ENCODE assay signal across 21 cellular contexts in genomic region chr15:101111570-101112262, GRCh38.
"Had no signal": no experiment of that assay in that cellular context is flagged by ENCODE, and none has a peak within 500 bp of the region (broad histone marks: within the 10 kb centered on the region; RNA-seq: fewer than 3 reads in every experiment).

No MANE protein-coding gene starts in this region.

- H3K36me3 Mint-ChIP-seq: activated naive CD4-positive, alpha-beta T cell treated with anti-CD3 and anti-CD28 coated beads, Interleukin-2, amount 50 U/mL, for 72 hours had no signal

- H3K9me3 Mint-ChIP-seq: activated naive CD4-positive, alpha-beta T cell treated with anti-CD3 and anti-CD28 coated beads, Interleukin-2, amount 50 U/mL, for 72 hours; activated T-helper 1 cell treated with anti-CD3 and anti-CD28 coated beads, Interleukin-12 subunit alpha, Interleukin-12 subunit beta, Interleukin-2, Interleukin-4 antibody, amounts not matched to agents 30 ng/mL and 10 ng/mL and 1 ng/mL, durations not matched to agents 14 hours and 24 hours and 36 hours; dendritic cell treated with granulocyte-macrophage colony-stimulating factor and Interleukin-4, amounts not matched to agents 40 ng/mL and 50 ng/mL, for 4 days had no signal

- H3K36me3 ChIP-seq: adrenal gland, esophagus squamous epithelium, prostate gland, right atrium auricular region, thoracic aorta, upper lobe of left lung had no signal

- H3K4me3 Mint-ChIP-seq: activated T-helper 1 cell treated with anti-CD3 and anti-CD28 coated beads, Interleukin-12 subunit alpha, Interleukin-12 subunit beta, Interleukin-2, Interleukin-4 antibody, amounts not matched to agents 30 ng/mL and 10 ng/mL and 1 ng/mL, durations not matched to agents 14 hours and 24 hours and 36 hours; dendritic cell treated with granulocyte-macrophage colony-stimulating factor and Interleukin-4, amounts not matched to agents 40 ng/mL and 50 ng/mL, for 4 days; nephron progenitor cell had no signal

- H3K4me3 ChIP-seq: adrenal gland, esophagus squamous epithelium, prostate gland, right atrium auricular region, skin epidermis, thoracic aorta, upper lobe of left lung had no signal

- H3K27ac ChIP-seq: right atrium auricular region, thoracic aorta, upper lobe of left lung, VCaP had no signal

- H3K27me3 ChIP-seq: adrenal gland, esophagus squamous epithelium, right atrium auricular region, upper lobe of left lung had no signal

- DNase-seq: activated CD4-positive, alpha-beta T cell treated with anti-CD3 and anti-CD28 coated beads for 1 hour; activated CD4-positive, alpha-beta T cell treated with anti-CD3 and anti-CD28 coated beads, Interleukin-2, amount 50 U/mL, for 4 hours; activated gamma-delta T cell treated with Interleukin-2 at 50 U/mL for 16 hours; adrenal gland; effector CD8-positive, alpha-beta T cell; esophagus squamous epithelium; left cardiac atrium; nephron progenitor cell; stimulated activated CD4-positive, alpha-beta T cell treated with anti-CD3 and anti-CD28 coated beads, Interleukin-15, amount 100 ng/mL, for 24 hours; stimulated activated CD4-positive, alpha-beta T cell treated with anti-CD3 and anti-CD28 coated beads, Interleukin-4, amount 100 ng/mL, for 1 hour; SW 1271; T-helper 2 cell; upper lobe of left lung had no signal

- ATAC-seq: activated naive CD4-positive, alpha-beta T cell treated with anti-CD3 and anti-CD28 coated beads, Interleukin-2, amount 50 U/mL, for 72 hours; left cardiac atrium had no signal

- H3K4me1 ChIP-seq: prostate gland had no signal

- H3K9me3 ChIP-seq: adrenal gland, esophagus squamous epithelium, prostate gland, right atrium auricular region, thoracic aorta, upper lobe of left lung had no signal

- H3K27ac Mint-ChIP-seq: activated naive CD4-positive, alpha-beta T cell treated with anti-CD3 and anti-CD28 coated beads, Interleukin-2, amount 50 U/mL, for 72 hours; activated T-helper 1 cell treated with anti-CD3 and anti-CD28 coated beads, Interleukin-12 subunit alpha, Interleukin-12 subunit beta, Interleukin-2, Interleukin-4 antibody, amounts not matched to agents 30 ng/mL and 10 ng/mL and 1 ng/mL, durations not matched to agents 14 hours and 24 hours and 36 hours; dendritic cell treated with granulocyte-macrophage colony-stimulating factor and Interleukin-4, amounts not matched to agents 40 ng/mL and 50 ng/mL, for 4 days had no signal
